26 cellular contexts compared by ENCODE assay signal in the genomic region with DNA sequence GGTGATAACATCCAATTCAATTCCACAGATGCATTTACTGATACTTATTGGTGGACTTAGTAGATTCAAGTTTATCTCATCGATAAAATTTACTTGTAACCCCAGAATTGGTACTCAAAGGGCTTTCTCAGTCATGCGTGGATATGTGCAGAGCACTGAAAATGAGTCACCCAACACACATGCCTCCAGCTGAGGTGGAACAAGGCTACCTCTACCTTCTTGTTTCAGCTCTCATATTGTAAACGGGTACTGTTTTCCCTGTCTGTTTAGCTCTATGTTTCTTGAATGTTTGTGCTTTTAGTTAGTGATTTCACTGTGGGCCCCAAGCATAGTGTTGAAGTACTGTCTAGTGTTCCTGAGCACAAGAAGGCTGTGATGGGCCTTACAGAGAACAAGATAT. TPM values are rescaled to one million over a fixed set of nuclear protein-coding genes. Genes with fewer than 3 reads are reported as not detected.
DNase-seq lines count a peak whose midpoint lies in the region; ATAC-seq and TF ChIP-seq lines count a peak whose summit lies in the region.
"Had no signal": no experiment of that assay in that cellular context is flagged by ENCODE, and none has a peak within 500 bp of the region (broad histone marks: within the 10 kb centered on the region; RNA-seq: fewer than 3 reads in every experiment).

No MANE protein-coding gene starts in this region.

- no peak for ATAC-seq in memory B cell (ENCODE audit: low read depth)
- ATAC-seq: gastroesophageal sphincter, HepG2, mucosa of descending colon, sciatic nerve had no signal

- H3K4me1 ChIP-seq in endodermal cell (ENCODE audit: control insufficient read depth, insufficient read depth, low read length): no peaks in the 10 kb centered on the region

- peak overlapping the region; percentile 23 for H3K4me3 Mint-ChIP-seq in activated T-helper 1 cell treated with anti-CD3 and anti-CD28 coated beads, Interleukin-12 subunit alpha, Interleukin-12 subunit beta, Interleukin-2, Interleukin-4 antibody, amounts not matched to agents 30 ng/mL and 10 ng/mL and 1 ng/mL, durations not matched to agents 14 hours and 24 hours and 36 hours
- H3K4me3 Mint-ChIP-seq in memory B cell (no peak overlapping the region), HFFc6 (no peak overlapping the region), endodermal cell (no peak overlapping the region)

- H3K9ac ChIP-seq in endodermal cell (ENCODE audit: extremely low read depth, low read length, poor library complexity, severe bottlenecking): no peak overlapping the region
- H3K9ac ChIP-seq: parathyroid adenoma, SK-N-SH had no signal

- DNase-seq in DMS79 treated with DMSO at 0.1 percent for 48 hours (lab: John Stamatoyannopoulos, UW): peak; percentile 10
- DNase-seq in DMS79 (lab: John Stamatoyannopoulos, UW): no peak
- DNase-seq in DMS53 (lab: John Stamatoyannopoulos, UW): peak; percentile 62
- DNase-seq in activated T-helper 1 cell treated with anti-CD3 and anti-CD28 coated beads, Interleukin-12 subunit alpha, Interleukin-12 subunit beta, Interleukin-2, Interleukin-4 antibody, amounts not matched to agents 30 ng/mL and 10 ng/mL and 1 ng/mL, durations not matched to agents 14 hours and 24 hours and 36 hours (ENCODE audit: low spot score): no peak
- DNase-seq in memory B cell (ENCODE audit: low spot score in 2 of 2): no peak
- DNase-seq in anterior cingulate cortex (lab: John Stamatoyannopoulos, UW): no peak
- DNase-seq in HFFc6: no peak
- no peak for DNase-seq in endodermal cell
- DNase-seq: activated CD4-positive, alpha-beta T cell treated with anti-CD3 and anti-CD28 coated beads, Interleukin-2, amount 50 U/mL, for 4 hours; activated naive CD4-positive, alpha-beta T cell treated with anti-CD3 and anti-CD28 coated beads, Interleukin-2, amount 10 ng/mL, durations not matched to agents 7 days and 5 days; cortex of kidney; H7; mucosa of descending colon; NCI-H1105; NCI-H1930; NCI-H748 treated with DMSO at 0.1 percent for 48 hours; SK-N-SH had no signal

- H3K4me1 Mint-ChIP-seq in activated T-helper 1 cell treated with anti-CD3 and anti-CD28 coated beads, Interleukin-12 subunit alpha, Interleukin-12 subunit beta, Interleukin-2, Interleukin-4 antibody, amounts not matched to agents 30 ng/mL and 10 ng/mL and 1 ng/mL, durations not matched to agents 14 hours and 24 hours and 36 hours (ENCODE audit: low read depth): peaks cover 26% of the 10 kb centered on the region
- H3K4me1 Mint-ChIP-seq in memory B cell (peaks cover 9% of the 10 kb centered on the region), HFFc6 (ENCODE audit: low read depth) (peaks cover 14% of the 10 kb centered on the region), endodermal cell (peaks cover 7% of the 10 kb centered on the region)

- intact Hi-C loops in activated T-helper 1 cell treated with anti-CD3 and anti-CD28 coated beads, Interleukin-12 subunit alpha, Interleukin-12 subunit beta, Interleukin-2, Interleukin-4 antibody, amounts not matched to agents 30 ng/mL and 10 ng/mL and 1 ng/mL, durations not matched to agents 14 hours and 24 hours and 36 hours (cut with micrococcal nuclease): loop anchor here (2.0 to 10.0 kb wide), 2 partner anchors 48 to 108 kb away; no protein-coding TSS in a partner anchor

- no peaks in the 10 kb centered on the region for H3K36me3 ChIP-seq in endodermal cell (ENCODE audit: control insufficient read depth, insufficient read depth, low read length)
- H3K36me3 ChIP-seq: cardiac muscle cell, gastroesophageal sphincter, tibial nerve had no signal

- no peak overlapping the region for H3K4me3 ChIP-seq in endodermal cell (ENCODE audit: low read length)
- H3K4me3 ChIP-seq: cardiac muscle cell, gastroesophageal sphincter, mucosa of descending colon, tibial nerve had no signal

- no peaks in the 10 kb centered on the region for H3K9me3 ChIP-seq in endodermal cell (ENCODE audit: control insufficient read depth, low read length)
- H3K9me3 ChIP-seq: mucosa of descending colon, SK-N-SH had no signal

- peaks cover 21% of the 10 kb centered on the region for H3K27me3 ChIP-seq in endodermal cell (ENCODE audit: control insufficient read depth, insufficient read depth, low read length, poor library complexity, severe bottlenecking)
- H3K27me3 ChIP-seq: cardiac muscle cell, gastroesophageal sphincter, tibial nerve had no signal

- no peak overlapping the region for H3K27ac Mint-ChIP-seq in activated T-helper 1 cell treated with anti-CD3 and anti-CD28 coated beads, Interleukin-12 subunit alpha, Interleukin-12 subunit beta, Interleukin-2, Interleukin-4 antibody, amounts not matched to agents 30 ng/mL and 10 ng/mL and 1 ng/mL, durations not matched to agents 14 hours and 24 hours and 36 hours
- H3K27ac Mint-ChIP-seq in memory B cell: peak overlapping the region; percentile 35
- H3K27ac Mint-ChIP-seq in HFFc6: no peak overlapping the region
- H3K27ac Mint-ChIP-seq in endodermal cell: no peak overlapping the region
- H3K27ac Mint-ChIP-seq: activated naive CD4-positive, alpha-beta T cell treated with anti-CD3 and anti-CD28 coated beads, Interleukin-2, amount 10 ng/mL, durations not matched to agents 7 days and 5 days; stimulated activated naive CD8-positive, alpha-beta T cell treated with anti-CD3 and anti-CD28 coated beads, Interleukin-15, Interleukin-2, amounts not matched to agents 100 ng/mL and 50 ng/mL, for 24 hours had no signal

- TF ChIP-seq CTCF in HFFc6 (IDR thresholded peaks at IDR 0.05) (no peak), endodermal cell (conservative IDR thresholded peaks at IDR 0.05) (no peak)

- WGBS in endodermal cell (ENCODE audit: insufficient coverage in 1 of 2, insufficient read length in 1 of 2), 2 experiments: 93% methylated on average over 2 to 3 of the region's 3 CpGs

- no peak overlapping the region for H3K27ac ChIP-seq in endodermal cell (ENCODE audit: low read depth, low read length)
- H3K27ac ChIP-seq: 22Rv1, cardiac muscle cell, gastroesophageal sphincter, parathyroid adenoma, tibial nerve had no signal

- peaks cover 2% of the 10 kb centered on the region for H3K36me3 Mint-ChIP-seq in activated T-helper 1 cell treated with anti-CD3 and anti-CD28 coated beads, Interleukin-12 subunit alpha, Interleukin-12 subunit beta, Interleukin-2, Interleukin-4 antibody, amounts not matched to agents 30 ng/mL and 10 ng/mL and 1 ng/mL, durations not matched to agents 14 hours and 24 hours and 36 hours (ENCODE audit: low read depth)
- H3K36me3 Mint-ChIP-seq in memory B cell (no peaks in the 10 kb centered on the region), HFFc6 (ENCODE audit: low read depth) (no peaks in the 10 kb centered on the region), endodermal cell (ENCODE audit: low read depth) (no peaks in the 10 kb centered on the region)

- peaks cover 12% of the 10 kb centered on the region for H3K27me3 Mint-ChIP-seq in activated T-helper 1 cell treated with anti-CD3 and anti-CD28 coated beads, Interleukin-12 subunit alpha, Interleukin-12 subunit beta, Interleukin-2, Interleukin-4 antibody, amounts not matched to agents 30 ng/mL and 10 ng/mL and 1 ng/mL, durations not matched to agents 14 hours and 24 hours and 36 hours (ENCODE audit: insufficient read depth)
- H3K27me3 Mint-ChIP-seq in memory B cell (peaks cover 8% of the 10 kb centered on the region), HFFc6 (ENCODE audit: insufficient read depth) (peaks cover 7% of the 10 kb centered on the region), endodermal cell (ENCODE audit: insufficient read depth) (peaks cover 39% of the 10 kb centered on the region)
- H3K27me3 Mint-ChIP-seq: activated naive CD4-positive, alpha-beta T cell treated with anti-CD3 and anti-CD28 coated beads, Interleukin-2, amount 10 ng/mL, durations not matched to agents 7 days and 5 days; stimulated activated naive CD8-positive, alpha-beta T cell treated with anti-CD3 and anti-CD28 coated beads, Interleukin-15, Interleukin-2, amounts not matched to agents 100 ng/mL and 50 ng/mL, for 24 hours had no signal

- H3K9me3 Mint-ChIP-seq in activated T-helper 1 cell treated with anti-CD3 and anti-CD28 coated beads, Interleukin-12 subunit alpha, Interleukin-12 subunit beta, Interleukin-2, Interleukin-4 antibody, amounts not matched to agents 30 ng/mL and 10 ng/mL and 1 ng/mL, durations not matched to agents 14 hours and 24 hours and 36 hours: peaks cover 8% of the 10 kb centered on the region
- H3K9me3 Mint-ChIP-seq in memory B cell (peaks cover 10% of the 10 kb centered on the region), HFFc6 (no peaks in the 10 kb centered on the region; the same call in 1 of the 2 replicates), endodermal cell (peaks cover 17% of the 10 kb centered on the region)
- H3K9me3 Mint-ChIP-seq: stimulated activated naive CD8-positive, alpha-beta T cell treated with anti-CD3 and anti-CD28 coated beads, Interleukin-15, Interleukin-2, amounts not matched to agents 100 ng/mL and 50 ng/mL, for 24 hours had no signal

RNA-seq across cellular contexts. Expression of gene LRRC63, which starts 1.5 kb away (rescaled TPM):
- 0.13 and 0.17 TPM in 2 replicates for total RNA-seq in activated T-helper 1 cell treated with anti-CD3 and anti-CD28 coated beads, Interleukin-12 subunit alpha, Interleukin-12 subunit beta, Interleukin-2, Interleukin-4 antibody, amounts not matched to agents 30 ng/mL and 10 ng/mL and 1 ng/mL, durations not matched to agents 14 hours and 24 hours and 36 hours
- not detected for total RNA-seq in HFFc6 (2021; fragmentation: NEBNext Ultra II Directional; extraction: Animal tissue kit (Norgen Biotek cat#: 25700))
- not detected for total RNA-seq in endodermal cell
- polyA plus RNA-seq in endodermal cell (2013, experiment 1 of 2): 0.25 TPM
- 0.12 TPM for polyA plus RNA-seq in endodermal cell (2013, experiment 2 of 2)
- total RNA-seq: gastroesophageal sphincter, H7, HepG2, lower leg skin, mucosa of descending colon had no signal
- polyA plus RNA-seq: HepG2 had no signal

RNA-seq across cellular contexts. Expression of gene LCP1, which starts 31.3 kb away (rescaled TPM):
- total RNA-seq in activated T-helper 1 cell treated with anti-CD3 and anti-CD28 coated beads, Interleukin-12 subunit alpha, Interleukin-12 subunit beta, Interleukin-2, Interleukin-4 antibody, amounts not matched to agents 30 ng/mL and 10 ng/mL and 1 ng/mL, durations not matched to agents 14 hours and 24 hours and 36 hours: 758 and 774 TPM in 2 replicates
- total RNA-seq in HFFc6 (2021; fragmentation: NEBNext Ultra II Directional; extraction: Animal tissue kit (Norgen Biotek cat#: 25700)): under 1 TPM in 1 of 6 experiments, not detected in 5; 0.05 TPM
- 10 to 100 TPM in 1 of 2 donors, 1 to 10 TPM in 1; 3.0 to 16.8 TPM for total RNA-seq in endodermal cell
- 1.5 TPM for polyA plus RNA-seq in endodermal cell (2013, experiment 1 of 2)
- polyA plus RNA-seq in endodermal cell (2013, experiment 2 of 2): 1.5 TPM

Comparison
In these comparisons a context has a peak if more than half of its experiments do, and no peak if none do; other contexts are left out.
1. DNase-seq: peak in DMS79 treated with DMSO at 0.1 percent for 48 hours (single experiment) and DMS53 (single experiment); none in DMS79 (single experiment), activated T-helper 1 cell treated with anti-CD3 and anti-CD28 coated beads, Interleukin-12 subunit alpha, Interleukin-12 subunit beta, Interleukin-2, Interleukin-4 antibody, amounts not matched to agents 30 ng/mL and 10 ng/mL and 1 ng/mL, durations not matched to agents 14 hours and 24 hours and 36 hours (single experiment), memory B cell (0 of 2), anterior cingulate cortex (0 of 58), HFFc6 (single experiment) and endodermal cell (single experiment).
2. RNA of gene LCP1, which starts 31.3 kb away (total RNA-seq): 758 to 774 TPM in activated T-helper 1 cell treated with anti-CD3 and anti-CD28 coated beads, Interleukin-12 subunit alpha, Interleukin-12 subunit beta, Interleukin-2, Interleukin-4 antibody, amounts not matched to agents 30 ng/mL and 10 ng/mL and 1 ng/mL, durations not matched to agents 14 hours and 24 hours and 36 hours; 3.0 to 16.8 TPM in endodermal cell and 0.05 TPM in HFFc6; every median in the first group is over 10 times any median in the second.